Comparison of ENCODE assay signal across 31 cellular contexts in the genomic region with DNA sequence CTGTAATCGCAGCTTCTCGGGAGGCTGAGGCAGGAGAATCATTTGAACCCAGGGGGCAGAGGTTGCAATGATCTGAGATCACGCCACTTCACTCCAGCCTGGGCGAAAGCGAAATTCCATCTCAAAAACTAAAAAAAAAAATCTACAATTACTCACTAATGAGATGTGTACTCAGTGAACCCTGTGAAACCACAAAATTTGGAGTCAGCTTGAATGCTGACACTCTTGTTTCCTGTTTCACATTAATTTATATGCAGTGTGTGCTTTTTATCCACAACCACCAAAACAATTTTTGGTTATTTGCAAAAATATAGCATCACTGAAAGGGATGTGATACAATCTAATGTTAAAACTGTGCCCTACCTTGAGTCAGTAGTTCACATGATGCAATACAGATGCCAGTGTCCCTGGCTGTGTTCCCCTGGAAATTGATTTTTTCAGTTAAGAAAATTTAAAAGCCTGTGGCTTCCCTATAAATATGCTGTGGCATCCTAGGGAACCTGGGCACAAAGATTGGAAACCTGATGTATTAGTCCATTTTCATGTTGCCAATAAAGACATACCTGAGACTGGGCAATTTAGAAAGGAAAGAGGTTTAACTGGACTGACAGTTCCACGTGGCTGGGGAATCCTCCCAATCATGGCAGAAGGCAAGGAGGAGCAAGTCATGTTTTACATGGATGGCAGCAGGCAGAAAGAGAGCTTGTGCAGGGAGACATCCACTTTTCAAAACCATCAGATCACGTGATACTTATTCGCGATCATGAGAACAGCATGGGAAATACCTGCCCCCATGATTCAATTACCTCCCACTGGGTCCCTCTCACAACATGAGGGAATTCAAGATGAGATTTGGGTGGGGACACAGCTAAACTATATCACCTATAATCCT.
A peak's percentile ranks its signal among the peaks of the same experiment; 100 is the strongest.
DNase-seq lines count a peak whose midpoint lies in the region; ATAC-seq and TF ChIP-seq lines count a peak whose summit lies in the region.
"Had no signal": no experiment of that assay in that cellular context is flagged by ENCODE, and none has a peak within 500 bp of the region (broad histone marks: within the 10 kb centered on the region; RNA-seq: fewer than 3 reads in every experiment).

No MANE protein-coding gene starts in this region.

- ATAC-seq in IMR-90 (ENCODE audit: low read depth): no peak
- ATAC-seq in psoas muscle: no peak
- ATAC-seq in upper lobe of left lung (ENCODE audit: low FRiP score in 2 of 2): no peak
- no peak for ATAC-seq in HG03378 (IDR thresholded peaks at IDR 0.05; ENCODE audit: unreplicated experiment)
- ATAC-seq: activated CD4-positive, alpha-beta T cell treated with anti-CD3 and anti-CD28 coated beads for 36 hours; activated CD8-positive, alpha-beta T cell treated with anti-CD3 and anti-CD28 coated beads for 36 hours; mucosa of descending colon; Panc1 had no signal

- H3K27ac ChIP-seq in IMR-90 (ENCODE audit: insufficient read depth, low read length) (peak overlapping the region; percentile 42; the same call in 1 of the 2 replicates), liver (ENCODE audit: low read depth in 1 of 2, low read length in 2 of 2) (peak overlapping the region in 1 of 2 donors; percentile 5), psoas muscle (no peak overlapping the region), upper lobe of left lung (no peak overlapping the region)
- H3K27ac ChIP-seq: A549, hepatocyte, vagina, VCaP had no signal

- peak overlapping the region; percentile 36; the same call in 1 of the 2 replicates for H3K14ac ChIP-seq in IMR-90 (replicated peaks; ENCODE audit: low read depth, low read length)

- in situ Hi-C loops in IMR-90 (cut with MboI; ENCODE audit: low sequenced_read_pairs) (no loop called here), astrocyte of the cerebellum (cut with HindIII; ENCODE audit: low sequenced_read_pairs) (no loop called here)

- H2BK15ac ChIP-seq in IMR-90 (ENCODE audit: low read depth, low read length): peak overlapping the region; percentile 81; the same call in 2 of the 3 replicates

- H2BK5ac ChIP-seq in IMR-90 (ENCODE audit: low read depth, low read length, poor library complexity, severe bottlenecking): peak overlapping the region; percentile 99

- H3K4me3 ChIP-seq in IMR-90 (ENCODE audit: insufficient read depth, low read depth, low read length) (no peak overlapping the region), astrocyte of the cerebellum (ENCODE audit: low read depth, low read length) (no peak overlapping the region), liver (ENCODE audit: low read depth in 1 of 3, low read length in 3 of 3) (no peak overlapping the region), psoas muscle (no peak overlapping the region), upper lobe of left lung (no peak overlapping the region)
- H3K4me3 ChIP-seq: A549, gastroesophageal sphincter, hepatocyte, mucosa of descending colon, thoracic aorta, vagina had no signal

- dilution Hi-C loops in IMR-90 (cut with HindIII; ENCODE audit: low sequenced_read_pairs, unreplicated experiment): no loop called here

- peak overlapping the region; percentile 59 for H3K4ac ChIP-seq in IMR-90 (ENCODE audit: low read depth, low read length)

- H4K91ac ChIP-seq in IMR-90 (ENCODE audit: insufficient read depth, low read depth, low read length): no peak overlapping the region

- no peak for TF ChIP-seq POLR2A in IMR-90 (IDR thresholded peaks at IDR 0.05; ENCODE audit: low read depth, low read length)
- no peak for TF ChIP-seq POLR2A in upper lobe of left lung (IDR thresholded peaks at IDR 0.05)

- H2AK9ac ChIP-seq in IMR-90 (replicated peaks; ENCODE audit: low read depth, low read length, poor library complexity): no peak overlapping the region

- intact Hi-C loops in IMR-90 (cut with micrococcal nuclease): loop anchor here (10.0 kb wide), 2 partner anchors 172 to 402 kb away; no protein-coding TSS in a partner anchor
- intact Hi-C loops in psoas muscle (cut with DNase I): no loop called here

- H4K8ac ChIP-seq in IMR-90 (ENCODE audit: low read depth in 2 of 2, low read length in 2 of 2): peak overlapping the region in 1 of 2 experiments; percentile 8; a peak in 2 of 4 replicates

- no peak overlapping the region for H3K23ac ChIP-seq in IMR-90 (ENCODE audit: low read depth, low read length)

- no peak overlapping the region for H2AFZ ChIP-seq in IMR-90 (replicated peaks; ENCODE audit: low read length, poor library complexity)
- H2AFZ ChIP-seq: hepatocyte had no signal

- H2AK5ac ChIP-seq in IMR-90 (ENCODE audit: low read depth, low read length): peak overlapping the region; percentile 48; the same call in 1 of the 2 replicates

- H3K56ac ChIP-seq in IMR-90 (ENCODE audit: extremely low read depth, insufficient read depth, low read length): no peak overlapping the region

- peak overlapping the region; percentile 74 for H3K18ac ChIP-seq in IMR-90 (ENCODE audit: low read depth, low read length)

- H3K9ac ChIP-seq in IMR-90 (ENCODE audit: low read depth, low read length) (no peak overlapping the region), liver (ENCODE audit: low read depth in 1 of 2, low read length in 2 of 2) (no peak overlapping the region)

- H4K20me1 ChIP-seq in IMR-90 (ENCODE audit: insufficient read depth, low read length): no peaks in the 10 kb centered on the region

- no peak for TF ChIP-seq EP300 in upper lobe of left lung (IDR thresholded peaks at IDR 0.05)

- TF ChIP-seq CTCF in IMR-90 (conservative IDR thresholded peaks at IDR 0.05; ENCODE audit: low read depth, low read length) (no peak), astrocyte of the cerebellum (IDR thresholded peaks at IDR 0.05; ENCODE audit: low read depth, low read length, missing control alignments) (no peak), liver (IDR thresholded peaks at IDR 0.05; ENCODE audit: low read depth, low read length, missing input control) (no peak), psoas muscle (IDR thresholded peaks at IDR 0.05) (no peak), upper lobe of left lung (IDR thresholded peaks at IDR 0.05) (no peak)

- POLR2A ChIA-PET in IMR-90 (lab: Charles Lee; ENCODE audit: unreplicated experiment): no interaction called here

- H3K36me3 ChIP-seq in IMR-90 (ENCODE audit: control insufficient read depth, insufficient read depth, low read length): no peaks in the 10 kb centered on the region
- H3K36me3 ChIP-seq in liver (ENCODE audit: control insufficient read depth in 4 of 4, insufficient read depth in 3 of 4, low read depth in 1 of 4, low read length in 3 of 4): no peaks in the 10 kb centered on the region
- no peaks in the 10 kb centered on the region for H3K36me3 ChIP-seq in psoas muscle (ENCODE audit: insufficient read depth in 1 of 2, low read depth in 1 of 2)
- H3K36me3 ChIP-seq in upper lobe of left lung: no peaks in the 10 kb centered on the region
- H3K36me3 ChIP-seq: gastroesophageal sphincter, thoracic aorta, vagina had no signal

- DNase-seq in EH (ENCODE audit: low read depth): peak; percentile 33
- DNase-seq in IMR-90: no peak
- peak; percentile 38 for DNase-seq in astrocyte of the cerebellum (ENCODE audit: low read depth)
- DNase-seq in psoas muscle: no peak
- no peak for DNase-seq in C1 segment of cervical spinal cord (lab: John Stamatoyannopoulos, UW)
- DNase-seq in upper lobe of left lung: no peak
- DNase-seq: activated CD4-positive, alpha-beta T cell treated with anti-CD3 and anti-CD28 coated beads for 36 hours; activated CD8-positive, alpha-beta memory T cell treated with anti-CD3 and anti-CD28 coated beads, Interleukin-2, amount 50 U/mL, for 48 hours; activated CD8-positive, alpha-beta T cell treated with anti-CD3 and anti-CD28 coated beads for 36 hours; activated naive CD4-positive, alpha-beta T cell treated with Interleukin-2 at 50 U/mL for 16 hours; CD4-positive, alpha-beta memory T cell; DMS 273 treated with DMSO at 0.1 percent for 48 hours; left cardiac atrium; mammary epithelial cell; mucosa of descending colon; NCI-H1105 treated with DMSO at 0.1 percent for 48 hours; NCI-H187 treated with DMSO at 0.1 percent for 48 hours; NCI-H2171 treated with DMSO at 0.1 percent for 48 hours; NCI-H526; stimulated activated CD4-positive, alpha-beta T cell treated with anti-CD3 and anti-CD28 coated beads, Interleukin-1b, Interleukin-23, amount 100 ng/mL, for 48 hours; stimulated activated naive CD4-positive, alpha-beta T cell treated with Interleukin-2 at 50 U/mL for 16 hours; SW 1271 had no signal

- no peaks in the 10 kb centered on the region for H3K79me1 ChIP-seq in IMR-90 (ENCODE audit: low read depth in 1 of 2, low read length in 2 of 2)

- peak overlapping the region; percentile 40; the same call in 1 of the 2 replicates for H2BK20ac ChIP-seq in IMR-90 (ENCODE audit: low read depth, low read length)

- no peak overlapping the region for H3K4me2 ChIP-seq in IMR-90 (ENCODE audit: low read depth, low read length)
- H3K4me2 ChIP-seq: A549, hepatocyte had no signal

- peaks cover 19% of the 10 kb centered on the region for H3K9me1 ChIP-seq in IMR-90 (ENCODE audit: insufficient read depth, low read length)

- peaks cover 2% of the 10 kb centered on the region for H3K9me3 ChIP-seq in IMR-90 (ENCODE audit: control insufficient read depth, insufficient read depth, low read length)
- H3K9me3 ChIP-seq in liver (ENCODE audit: control insufficient read depth in 4 of 4, low read length in 3 of 4): no peaks in the 10 kb centered on the region
- H3K9me3 ChIP-seq in psoas muscle: no peaks in the 10 kb centered on the region
- H3K9me3 ChIP-seq in upper lobe of left lung: no peaks in the 10 kb centered on the region
- H3K9me3 ChIP-seq: gastroesophageal sphincter, mucosa of descending colon, thoracic aorta, vagina had no signal

- H2BK120ac ChIP-seq in IMR-90 (ENCODE audit: low read depth, low read length): peak overlapping the region; percentile 99

- CTCF ChIA-PET in IMR-90 (lab: Yijun Ruan, JAX): no interaction called here

- H3K27me3 ChIP-seq in IMR-90 (ENCODE audit: control insufficient read depth, insufficient read depth, low read length) (no peaks in the 10 kb centered on the region), liver (ENCODE audit: control insufficient read depth in 4 of 4, insufficient read depth in 4 of 4, low read length in 3 of 4) (no peaks in the 10 kb centered on the region), psoas muscle (ENCODE audit: insufficient read depth in 3 of 3, low read length in 2 of 3) (no peaks in the 10 kb centered on the region), upper lobe of left lung (no peaks in the 10 kb centered on the region)
- H3K27me3 ChIP-seq: gastroesophageal sphincter, hepatocyte, vagina had no signal

- WGBS in IMR-90 (ENCODE audit: extremely low coverage in 2 of 2, insufficient read length in 1 of 2), 2 experiments: 100% methylated on average over 1 of the region's 9 CpGs; no CpG with 5 or more reads in 1 of the 2 experiments
- WGBS in liver: 89% methylated on average over 9 of the region's 9 CpGs
- 93 to 95% (median 94%) methylated on average over 9 of the region's 9 CpGs for WGBS in psoas muscle, 3 donors
- 92% methylated on average over 9 of the region's 9 CpGs for WGBS in upper lobe of left lung, 2 donors

- no TSS peak for BruUV-seq in IMR-90 (replicated peaks; lab: Mats Ljungman, UMichigan)

- TF ChIP-seq RAD21 in IMR-90 (IDR thresholded peaks at IDR 0.05; ENCODE audit: low read length) (no peak), liver (IDR thresholded peaks at IDR 0.05) (peak; percentile 24 to 32)

- H4K5ac ChIP-seq in IMR-90 (ENCODE audit: low read depth, low read length): peak overlapping the region; percentile 53; the same call in 1 of the 2 replicates

- H3K4me1 ChIP-seq in IMR-90 (ENCODE audit: control insufficient read depth, insufficient read depth, low read length) (peaks cover 16% of the 10 kb centered on the region), liver (ENCODE audit: control insufficient read depth in 4 of 4, insufficient read depth in 4 of 4, low read length in 3 of 4) (peaks cover 3 to 13% (median 5%) of the 10 kb centered on the region in 4 donors), psoas muscle (peaks cover 13% of the 10 kb centered on the region), upper lobe of left lung (peaks cover 0 to 4% (median 0%) of the 10 kb centered on the region in 4 donors)
- H3K4me1 ChIP-seq: vagina had no signal

Comparison
In these comparisons a context has a peak if more than half of its experiments do, and no peak if none do; other contexts are left out.
1. DNase-seq: peak in EH (single experiment) and astrocyte of the cerebellum (single experiment); none in IMR-90 (single experiment), psoas muscle (0 of 2), C1 segment of cervical spinal cord (0 of 14) and upper lobe of left lung (0 of 2).